8 cellular contexts compared by ENCODE assay signal in genomic region chr20:48787861-48788375, GRCh38. TPM values are rescaled to one million over a fixed set of nuclear protein-coding genes. Genes with fewer than 3 reads are reported as not detected.
DNase-seq lines count a peak whose midpoint lies in the region; ATAC-seq and TF ChIP-seq lines count a peak whose summit lies in the region.

No MANE protein-coding gene starts in this region.

- H3K27ac Mint-ChIP-seq in WTC11, result no peak overlapping the region

- no peaks in the 10 kb centered on the region for H3K27me3 ChIP-seq in layer of hippocampus (ENCODE audit: control insufficient read depth, insufficient read depth, low read length)

- CTCF ChIA-PET in WTC11 (lab: Charles Lee), result interaction anchor here (1.4 to 1.5 kb wide), 2 partner anchors 10 to 130 kb away, joined by 4 to 10 read pairs; no protein-coding TSS in a partner anchor

- peaks cover 22% of the 10 kb centered on the region for H3K4me1 Mint-ChIP-seq in WTC11

- H3K36me3 Mint-ChIP-seq in WTC11, result no peaks in the 10 kb centered on the region

- no peaks in the 10 kb centered on the region for H3K9me3 Mint-ChIP-seq in WTC11

- peak overlapping the region; percentile 32 for H3K27ac ChIP-seq in layer of hippocampus (ENCODE audit: low read depth, low read length)

- no peak for TF ChIP-seq CTCF in WTC11 (IDR thresholded peaks at IDR 0.05)

- peak; percentile 76 for DNase-seq in GDM1 (lab: John Stamatoyannopoulos, UW)
- no peak for DNase-seq in WTC11 (ENCODE audit: low spot score)
- DNase-seq in foreskin melanocyte, result no peak
- DNase-seq in stimulated activated CD4-positive, alpha-beta T cell treated with anti-CD3 and anti-CD28 coated beads, Interleukin-4, amount 100 ng/mL, for 4 hours, result no peak
- DNase-seq in globus pallidus (ENCODE audit: low spot score), result no peak
- DNase-seq in mesenteric fat pad (ENCODE audit: low spot score), result no peak

- peak; percentile 17 for ATAC-seq in HG03135 (IDR thresholded peaks at IDR 0.05; ENCODE audit: unreplicated experiment)
- ATAC-seq in WTC11, result no peak

- H3K27me3 Mint-ChIP-seq in WTC11 (ENCODE audit: low read depth), result no peaks in the 10 kb centered on the region

- POLR2A ChIA-PET in WTC11 (lab: Charles Lee), result interaction anchor here (0.6 to 1.0 kb wide), 2 partner anchors 13 to 45 kb away, joined by 3 to 4 read pairs; no protein-coding TSS in a partner anchor

- H3K4me3 Mint-ChIP-seq in WTC11, result no peak overlapping the region

TF ChIP-seq in WTC11, 78 proteins besides CTCF, POLR2A, EP300 and RAD21:
- TF ChIP-seq FOXJ3 (CRISPR knock-in tag; IDR thresholded peaks at IDR 0.05; ENCODE audit: borderline replicate concordance), result no peak
- 0 out of 2 replicates have a peak, but pooled peaks have one; percentile 32 for TF ChIP-seq GABPB1 (CRISPR knock-in tag; IDR thresholded peaks at IDR 0.05)

RNA-seq across cellular contexts. Expression of gene PREX1, which starts 39.9 kb away (rescaled TPM):
- total RNA-seq in WTC11 (2021), result 14.2 to 17.3 TPM (median 15.5 TPM) in 3 replicates
- 44.0 TPM for total RNA-seq in mesenteric fat pad
